ENCODE assay signal across 20 cellular contexts in the genomic region with DNA sequence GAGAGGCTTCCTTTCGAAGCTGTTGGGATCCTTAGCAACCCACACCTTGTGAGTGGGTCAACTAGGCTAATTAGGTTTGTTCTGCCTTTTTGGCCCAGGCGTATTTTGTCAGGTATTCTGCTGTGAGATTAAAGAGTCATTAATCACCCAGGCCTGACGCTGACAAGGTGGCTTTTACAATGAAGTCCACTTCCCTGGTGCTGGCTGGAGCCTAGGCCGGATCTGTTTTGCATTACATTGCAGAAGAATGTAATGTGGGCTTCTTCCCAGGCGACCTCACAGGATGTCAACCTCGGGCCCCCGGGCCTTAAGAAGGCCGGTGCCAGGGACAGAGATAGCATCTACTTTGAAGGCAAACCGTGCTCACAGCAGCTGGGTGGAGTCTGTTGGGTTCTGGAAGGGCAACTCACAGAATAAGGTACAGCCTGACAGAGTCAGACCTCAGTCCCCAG.
A peak's percentile ranks its signal among the peaks of the same experiment; 100 is the strongest.
DNase-seq lines count a peak whose midpoint lies in the region; ATAC-seq and TF ChIP-seq lines count a peak whose summit lies in the region.
"Had no signal": no experiment of that assay in that cellular context is flagged by ENCODE, and none has a peak within 500 bp of the region (broad histone marks: within the 10 kb centered on the region; RNA-seq: fewer than 3 reads in every experiment).

No MANE protein-coding gene starts in this region.

- H3K4me1 Mint-ChIP-seq in WTC11: peaks cover 54% of the 10 kb centered on the region
- H3K4me1 Mint-ChIP-seq in activated CD8-positive, alpha-beta T cell treated with anti-CD3 and anti-CD28 coated beads, Interleukin-2, amount 10 ng/mL, durations not matched to agents 7 days and 5 days (ENCODE audit: low read depth): peaks cover 3% of the 10 kb centered on the region

- TF ChIP-seq CTCF in cardiac muscle cell (IDR thresholded peaks at IDR 0.05; ENCODE audit: low read depth, low read length): no peak
- TF ChIP-seq CTCF in WTC11 (IDR thresholded peaks at IDR 0.05): no peak

- WGBS in aorta, 2 donors: 61 to 63% methylated on average over 9 of the region's 9 CpGs

- H3K4me3 Mint-ChIP-seq in WTC11: peak overlapping the region; percentile 39
- no peak overlapping the region for H3K4me3 Mint-ChIP-seq in activated CD8-positive, alpha-beta T cell treated with anti-CD3 and anti-CD28 coated beads, Interleukin-2, amount 10 ng/mL, durations not matched to agents 7 days and 5 days
- H3K4me3 Mint-ChIP-seq: activated T-cell treated with anti-CD3 and anti-CD28 coated beads, Interleukin-2, amount 50 U/mL, for 72 hours had no signal

- H3K9me3 ChIP-seq in cardiac muscle cell (ENCODE audit: low read depth) (no peaks in the 10 kb centered on the region), aorta (ENCODE audit: control insufficient read depth, low read length) (no peaks in the 10 kb centered on the region)
- H3K9me3 ChIP-seq: colonic mucosa, esophagus muscularis mucosa, heart right ventricle, vagina had no signal

- no peaks in the 10 kb centered on the region for H3K27me3 ChIP-seq in cardiac muscle cell
- H3K27me3 ChIP-seq in aorta (ENCODE audit: control insufficient read depth in 1 of 2, insufficient read depth in 2 of 2, low read length in 1 of 2): no peaks in the 10 kb centered on the region
- H3K27me3 ChIP-seq: colonic mucosa, esophagus muscularis mucosa, vagina had no signal

- intact Hi-C loops in Right ventricle myocardium inferior (cut with DNase I) (no loop called here), aorta (cut with DNase I) (no loop called here)

- CTCF ChIA-PET in WTC11 (lab: Charles Lee): no interaction called here
- CTCF ChIA-PET in activated CD8-positive, alpha-beta T cell treated with anti-CD3 and anti-CD28 coated beads, Interleukin-2, amount 10 ng/mL, durations not matched to agents 7 days and 5 days (lab: Charles Lee): no interaction called here

- DNase-seq in cardiac muscle cell (ENCODE audit: low read depth in 1 of 2, low spot score in 1 of 2): peak in 1 of 2 donors; percentile 86
- no peak for DNase-seq in Right ventricle myocardium inferior (ENCODE audit: missing footprints)
- peak; percentile 64 for DNase-seq in WTC11 (ENCODE audit: low spot score)
- peak; percentile 77 for DNase-seq in iPS-NIHi7 (ENCODE audit: extremely low spot score)
- no peak for DNase-seq in activated CD8-positive, alpha-beta T cell treated with anti-CD3 and anti-CD28 coated beads, Interleukin-2, amount 10 ng/mL, durations not matched to agents 7 days and 5 days
- no peak for DNase-seq in D341Med (ENCODE audit: low spot score)
- no peak for DNase-seq in aorta
- DNase-seq: ACHN; activated T-cell treated with anti-CD3 and anti-CD28 coated beads, Interleukin-2, amount 50 U/mL, for 72 hours; colonic mucosa; COR-L47; heart right ventricle; Karpas-422; NCI-H187 treated with DMSO at 0.1 percent for 48 hours; NCI-H748 treated with DMSO at 0.1 percent for 48 hours; stimulated activated naive CD4-positive, alpha-beta T cell had no signal

- H3K27ac Mint-ChIP-seq in WTC11: peak overlapping the region; percentile 99
- no peak overlapping the region for H3K27ac Mint-ChIP-seq in activated CD8-positive, alpha-beta T cell treated with anti-CD3 and anti-CD28 coated beads, Interleukin-2, amount 10 ng/mL, durations not matched to agents 7 days and 5 days
- H3K27ac Mint-ChIP-seq: activated T-cell treated with anti-CD3 and anti-CD28 coated beads, Interleukin-2, amount 50 U/mL, for 72 hours had no signal

- H3K36me3 ChIP-seq in cardiac muscle cell (no peaks in the 10 kb centered on the region), aorta (ENCODE audit: control insufficient read depth in 1 of 2, insufficient read depth in 2 of 2, low read length in 1 of 2) (no peaks in the 10 kb centered on the region)
- H3K36me3 ChIP-seq: colonic mucosa, esophagus muscularis mucosa, heart right ventricle, vagina had no signal

- peak overlapping the region; percentile 86 for H3K27ac ChIP-seq in cardiac muscle cell
- no peak overlapping the region for H3K27ac ChIP-seq in aorta (ENCODE audit: low read depth in 1 of 2, low read length in 2 of 2)
- H3K27ac ChIP-seq: colonic mucosa, esophagus muscularis mucosa, heart right ventricle, RWPE1, vagina had no signal

- no peaks in the 10 kb centered on the region for H3K27me3 Mint-ChIP-seq in WTC11 (ENCODE audit: low read depth)
- H3K27me3 Mint-ChIP-seq in activated CD8-positive, alpha-beta T cell treated with anti-CD3 and anti-CD28 coated beads, Interleukin-2, amount 10 ng/mL, durations not matched to agents 7 days and 5 days (ENCODE audit: low read depth): peaks cover 37% of the 10 kb centered on the region

- H3K4me1 ChIP-seq in cardiac muscle cell (ENCODE audit: low read depth) (peaks cover 39% of the 10 kb centered on the region), aorta (ENCODE audit: control insufficient read depth in 1 of 2, insufficient read depth in 2 of 2, low read length in 2 of 2) (no peaks in the 10 kb centered on the region)
- H3K4me1 ChIP-seq: colonic mucosa, heart right ventricle, vagina had no signal

- no peaks in the 10 kb centered on the region for H3K36me3 Mint-ChIP-seq in WTC11
- no peaks in the 10 kb centered on the region for H3K36me3 Mint-ChIP-seq in activated CD8-positive, alpha-beta T cell treated with anti-CD3 and anti-CD28 coated beads, Interleukin-2, amount 10 ng/mL, durations not matched to agents 7 days and 5 days (ENCODE audit: low read depth)

- H3K9me3 Mint-ChIP-seq in WTC11: no peaks in the 10 kb centered on the region
- no peaks in the 10 kb centered on the region for H3K9me3 Mint-ChIP-seq in activated CD8-positive, alpha-beta T cell treated with anti-CD3 and anti-CD28 coated beads, Interleukin-2, amount 10 ng/mL, durations not matched to agents 7 days and 5 days (ENCODE audit: insufficient read depth)
- H3K9me3 Mint-ChIP-seq: activated T-cell treated with anti-CD3 and anti-CD28 coated beads, Interleukin-2, amount 50 U/mL, for 72 hours had no signal

- POLR2A ChIA-PET in WTC11 (lab: Charles Lee): no interaction called here
- POLR2A ChIA-PET in activated CD8-positive, alpha-beta T cell treated with anti-CD3 and anti-CD28 coated beads, Interleukin-2, amount 10 ng/mL, durations not matched to agents 7 days and 5 days (lab: Charles Lee): no interaction called here

- ATAC-seq in Right ventricle myocardium inferior (no peak), WTC11 (peak; percentile 92), aorta (ENCODE audit: low FRiP score) (no peak), GM19395 (IDR thresholded peaks at IDR 0.05; ENCODE audit: unreplicated experiment) (no peak)
- ATAC-seq in activated CD8-positive, alpha-beta T cell treated with anti-CD3 and anti-CD28 coated beads, Interleukin-2, amount 10 ng/mL, durations not matched to agents 7 days and 5 days: no peak
- ATAC-seq: activated T-cell treated with anti-CD3 and anti-CD28 coated beads, Interleukin-2, amount 50 U/mL, for 72 hours had no signal

- H3K4me3 ChIP-seq in cardiac muscle cell (no peak overlapping the region), aorta (ENCODE audit: low read length in 2 of 2) (no peak overlapping the region)
- H3K4me3 ChIP-seq: colonic mucosa, esophagus muscularis mucosa, heart right ventricle, vagina had no signal

TF ChIP-seq in WTC11, 78 proteins besides CTCF, POLR2A, EP300 and RAD21:
- TF ChIP-seq CBFB (CRISPR knock-in tag; IDR thresholded peaks at IDR 0.05; ENCODE audit: low read depth) (no peak), MAX (CRISPR knock-in tag; IDR thresholded peaks at IDR 0.05) (peak; percentile 31; the same call in 1 of the 2 replicates), TEAD1 (CRISPR knock-in tag; IDR thresholded peaks at IDR 0.05) (peak; percentile 83), ZNF423 (CRISPR knock-in tag; IDR thresholded peaks at IDR 0.05) (peak; percentile 32; the same call in 1 of the 2 replicates)

Comparison
In these comparisons a context has a peak if more than half of its experiments do, and no peak if none do; other contexts are left out.
1. DNase-seq: peak in WTC11 (single experiment) and iPS-NIHi7 (single experiment); none in Right ventricle myocardium inferior (single experiment), activated CD8-positive, alpha-beta T cell treated with anti-CD3 and anti-CD28 coated beads, Interleukin-2, amount 10 ng/mL, durations not matched to agents 7 days and 5 days (single experiment), D341Med (single experiment) and aorta (0 of 2).